8 cellular contexts compared by ENCODE assay signal in genomic region chr6:79947191-79948173, GRCh38. TPM values are rescaled to one million over a fixed set of nuclear protein-coding genes. Genes with fewer than 3 reads are reported as not detected.
DNase-seq lines count a peak whose midpoint lies in the region; ATAC-seq, FAIRE-seq and TF ChIP-seq lines count a peak whose summit lies in the region.

Gene ELOVL4, minus strand, starts transcription at chr6:79947553. Its CDS starts 274 bp downstream, at chr6:79947279.

- no peaks in the 10 kb centered on the region; the same call in 1 of the 2 replicates for H3K79me1 ChIP-seq in H1 (ENCODE audit: low read depth, low read length)
- H3K79me1 ChIP-seq in mesendoderm (ENCODE audit: low read length) = no peaks in the 10 kb centered on the region

- H3K23ac ChIP-seq in H1 (ENCODE audit: insufficient read length) = no peak within 1 kb of the TSS
- no peak within 1 kb of the TSS for H3K23ac ChIP-seq in mesendoderm (ENCODE audit: low read length)

- H3K4me2 ChIP-seq in H1 (ENCODE audit: insufficient read depth in 1 of 2, low read depth in 2 of 2, low read length in 2 of 2) (peak within 1 kb of the TSS; percentile 77 to 94), mesendoderm (ENCODE audit: low read length) (peak within 1 kb of the TSS; percentile 86)

- H2BK15ac ChIP-seq in H1 (ENCODE audit: low read length) = peak within 1 kb of the TSS; percentile 34; the same call in 1 of the 2 replicates
- H2BK15ac ChIP-seq in mesendoderm (replicated peaks; ENCODE audit: low read depth) = no peak within 1 kb of the TSS

- no peak within 1 kb of the TSS for H2BK12ac ChIP-seq in H1 (ENCODE audit: low read depth, low read length)

- H2BK20ac ChIP-seq in H1 (ENCODE audit: low read length) = no peak within 1 kb of the TSS

- no peaks in the 10 kb centered on the region for H3K9me3 ChIP-seq in H1 (ENCODE audit: insufficient read depth in 2 of 2, low read depth in 1 of 2, low read length in 1 of 2)

- CTCF ChIA-PET in H1 (lab: Charles Lee; ENCODE audit: partially characterized antibody) = interaction anchor here (0.8 to 2.9 kb wide), 17 partner anchors 9 to 934 kb away, joined by 3 to 23 read pairs (median 5); no protein-coding TSS in a partner anchor

- POLR2A ChIA-PET in H1 (lab: Charles Lee; ENCODE audit: partially characterized antibody) = interaction anchor here (0.7 to 1.7 kb wide), 6 partner anchors 14 to 159 kb away, joined by 3 to 12 read pairs (median 6); partner anchors contain the start of genes BCKDHB and TTK

- H2BK120ac ChIP-seq in H1 (replicated peaks; ENCODE audit: low read depth, low read length) (no peak within 1 kb of the TSS), mesendoderm (ENCODE audit: low read depth, low read length) (no peak within 1 kb of the TSS)

- H4K8ac ChIP-seq in H1 (ENCODE audit: extremely low read depth, insufficient read depth, low read length) (peak within 1 kb of the TSS; percentile 38; the same call in 1 of the 2 replicates), mesendoderm (ENCODE audit: low read depth, low read length) (no peak within 1 kb of the TSS)

- peak; percentile 72 to 84 for TF ChIP-seq POLR2A in H1 (IDR thresholded peaks at IDR 0.05; ENCODE audit: control extremely low read depth in 1 of 2, low read depth in 2 of 2, low read length in 2 of 2)

- H2AK5ac ChIP-seq in H1 (ENCODE audit: low read depth, low read length) (no peak within 1 kb of the TSS; the same call in 1 of the 2 replicates), mesendoderm (ENCODE audit: low read length) (no peak within 1 kb of the TSS)

- H3K79me2 ChIP-seq in H1 (ENCODE audit: control insufficient read depth in 1 of 2, insufficient read depth in 2 of 2, low read length in 2 of 2) (peaks cover 0 to 28% of the 10 kb centered on the region in 2 experiments; a peak in 2 of 4 replicates), mesendoderm (ENCODE audit: control insufficient read depth, insufficient read depth, low read length) (no peaks in the 10 kb centered on the region)

- H3K4me1 ChIP-seq in H1 (replicated peaks in 1 of 4; ENCODE audit: control insufficient read depth in 3 of 4, insufficient read depth in 4 of 4, low read length in 3 of 4) = peaks cover 4 to 13% (median 8%) of the 10 kb centered on the region in 4 experiments; a peak in 6 of 7 replicates
- peaks cover 6% of the 10 kb centered on the region for H3K4me1 ChIP-seq in mesendoderm (ENCODE audit: control insufficient read depth, low read depth, low read length)

- H3K4me3 ChIP-seq in GM06990 (replicated peaks; ENCODE audit: low read depth, low read length) = peak within 1 kb of the TSS; percentile 58
- peak within 1 kb of the TSS; percentile 66 to 85 (median 80) for H3K4me3 ChIP-seq in H1 (ENCODE audit: extremely low read depth in 1 of 4, insufficient read depth in 2 of 4, low read depth in 3 of 4, low read length in 4 of 4)
- peak within 1 kb of the TSS; percentile 47 for H3K4me3 ChIP-seq in mesendoderm (ENCODE audit: low read length)

- 0 out of 2 replicates have a peak within 1 kb of the TSS, but pooled peaks have one; percentile 35 for H2BK5ac ChIP-seq in H1 (ENCODE audit: low read depth, low read length)
- no peak within 1 kb of the TSS for H2BK5ac ChIP-seq in mesendoderm (ENCODE audit: low read length)

- H3K36me3 ChIP-seq in GM06990 (ENCODE audit: control insufficient read depth, insufficient read depth, low read length) (no peaks in the 10 kb centered on the region), H1 (ENCODE audit: control insufficient read depth in 2 of 4, insufficient read depth in 4 of 4, low read length in 3 of 4) (no peaks in the 10 kb centered on the region), mesendoderm (ENCODE audit: control insufficient read depth, insufficient read depth, low read length) (no peaks in the 10 kb centered on the region)

- H3K9ac ChIP-seq in H1 (replicated peaks in 1 of 4; ENCODE audit: extremely low read depth in 1 of 4, low read depth in 3 of 4, low read length in 3 of 4) (peak within 1 kb of the TSS; percentile 31 to 64 (median 46); a peak in 6 of 7 replicates), mesendoderm (ENCODE audit: low read length) (peak within 1 kb of the TSS; percentile 62)

- H3K27ac ChIP-seq in H1 (ENCODE audit: low read depth, low read length) = no peak within 1 kb of the TSS
- no peak within 1 kb of the TSS for H3K27ac ChIP-seq in mesendoderm (ENCODE audit: low read depth, low read length)

- ATAC-seq in HG02970 (IDR thresholded peaks at IDR 0.05; ENCODE audit: low FRiP score, unreplicated experiment) (peak; percentile 53), GM21737 (IDR thresholded peaks at IDR 0.05; ENCODE audit: unreplicated experiment) (no peak)

- TF ChIP-seq CTCF in GM06990 (IDR thresholded peaks at IDR 0.05; ENCODE audit: insufficient read depth, low read length, poor library complexity, severe bottlenecking) (no peak), H1 (IDR thresholded peaks at IDR 0.05; ENCODE audit: control extremely low read depth in 1 of 3, insufficient read depth in 1 of 3, low read depth in 1 of 3, low read length in 3 of 3) (0 out of 4 replicates have a peak, but pooled peaks of 1 of the 3 experiments have one; percentile 1)

- H4K5ac ChIP-seq in H1 (ENCODE audit: insufficient read length, low read depth, low read length) (no peak within 1 kb of the TSS), mesendoderm (ENCODE audit: low read length) (peak within 1 kb of the TSS; percentile 64)

- peak; percentile 81 for FAIRE-seq in H1 (lab: Jason Lieb, UNC)

- no peak within 1 kb of the TSS for H4K91ac ChIP-seq in H1 (replicated peaks; ENCODE audit: insufficient read length, low read length)

- no peak for TF ChIP-seq RAD21 in H1 (IDR thresholded peaks at IDR 0.05 in 1 of 2, conservative IDR thresholded peaks at IDR 0.05 in 1 of 2; ENCODE audit: low read depth in 2 of 2, low read length in 2 of 2)

- H2AFZ ChIP-seq in H1 (ENCODE audit: low read length) = peak within 1 kb of the TSS; percentile 93

- H3K56ac ChIP-seq in H1 (replicated peaks; ENCODE audit: insufficient read length, low read depth, low read length) (no peak within 1 kb of the TSS), mesendoderm (ENCODE audit: low read length) (peak within 1 kb of the TSS; percentile 81)

- peaks cover 0 to 4% of the 10 kb centered on the region in 2 experiments for H4K20me1 ChIP-seq in H1 (replicated peaks in 1 of 2; ENCODE audit: control insufficient read depth in 1 of 2, insufficient read depth in 2 of 2, low read length in 2 of 2)

- peaks cover 2% of the 10 kb centered on the region; the same call in 1 of the 2 replicates for H3K27me3 ChIP-seq in GM06990 (replicated peaks; ENCODE audit: control insufficient read depth, insufficient read depth, low read length)
- H3K27me3 ChIP-seq in H1 (replicated peaks in 1 of 4; ENCODE audit: control insufficient read depth in 3 of 4, extremely low read depth in 1 of 4, insufficient read depth in 3 of 4, low read length in 3 of 4) = no peaks in the 10 kb centered on the region; a peak in 2 of 7 replicates
- no peaks in the 10 kb centered on the region for H3K27me3 ChIP-seq in mesendoderm (ENCODE audit: insufficient read depth, low read length, poor library complexity)

- H3K23me2 ChIP-seq in H1 (ENCODE audit: low read depth, low read length) = peaks cover 15% of the 10 kb centered on the region

- DNase-seq in GM06990 (ENCODE audit: extremely low read depth, insufficient read length) (peak; percentile 48), NCI-H2227 treated with DMSO at 0.1 percent for 48 hours (lab: John Stamatoyannopoulos, UW) (peak; percentile 75), H1 (ENCODE audit: low read depth in 1 of 2, low spot score in 2 of 2) (peak; percentile 79 to 82), mesendoderm (peak; percentile 91)
- peak; percentile 86 for DNase-seq in activated CD8-positive, alpha-beta memory T cell treated with anti-CD3 and anti-CD28 coated beads for 24 hours
- peak; percentile 26 for DNase-seq in stimulated activated CD8-positive, alpha-beta memory T cell treated with anti-CD3 and anti-CD28 coated beads, Interleukin-12 subunit alpha, Interleukin-12 subunit beta, amount 100 ng/mL, for 24 hours (ENCODE audit: extremely low read depth)

- H3K18ac ChIP-seq in H1 (ENCODE audit: extremely low read depth, low read length) (peak within 1 kb of the TSS; percentile 73; the same call in 1 of the 2 replicates), mesendoderm (ENCODE audit: low read length) (no peak within 1 kb of the TSS)

- 2% methylated on average over 52 of the region's 84 CpGs; no CpG with 5 or more reads in 1 of the 2 experiments for WGBS in H1 (ENCODE audit: extremely low coverage in 1 of 2, insufficient coverage in 1 of 2, insufficient read length in 1 of 2, insufficient replicate concordance in 2 of 2, low coverage in 1 of 2, low lambda C conversion rate in 2 of 2, missing lambda C conversion rate in 1 of 2), 2 experiments
- no CpG with 5 or more reads among the region's 84 CpGs for WGBS in mesendoderm (ENCODE audit: extremely low coverage, insufficient coverage, low lambda C conversion rate)

- TF ChIP-seq EP300 in H1 (IDR thresholded peaks at IDR 0.05; ENCODE audit: borderline replicate concordance in 1 of 2, low read depth in 2 of 2, low read length in 2 of 2) = no peak

- H3K14ac ChIP-seq in H1 (ENCODE audit: insufficient read length) = no peak within 1 kb of the TSS

- H3K4ac ChIP-seq in H1 (replicated peaks; ENCODE audit: insufficient read length, low read depth, low read length) (no peak within 1 kb of the TSS), mesendoderm (ENCODE audit: low read depth, low read length) (no peak within 1 kb of the TSS)

TF ChIP-seq in H1, 55 proteins besides CTCF, POLR2A, EP300 and RAD21 (continues in another document):
- TF ChIP-seq CREB1 (IDR thresholded peaks at IDR 0.05) (peak; percentile 89), CEBPB (IDR thresholded peaks at IDR 0.05; ENCODE audit: low read depth, low read length) (no peak), MAX (IDR thresholded peaks at IDR 0.05) (peak; percentile 93), MAFK (IDR thresholded peaks at IDR 0.05; ENCODE audit: low read depth, low read length) (no peak), KDM4A (IDR thresholded peaks at IDR 0.05; ENCODE audit: low read depth, low read length, severe bottlenecking) (peak; percentile 96), SIRT6 (IDR thresholded peaks at IDR 0.05; ENCODE audit: low read length) (no peak)

RNA-seq across cellular contexts. Expression of gene ELOVL4, which starts in this region (rescaled TPM):
- total RNA-seq in H1 (2021; fragmentation: NEBNext Ultra II Directional; extraction: Animal tissue kit (Norgen Biotek cat#: 25700)) = 15.0 and 15.1 TPM in 2 replicates
- polyA plus RNA-seq in H1 (2011; rRNA removed) = 1.8 and 2.0 TPM in 2 replicates
- 3.0 TPM for polyA plus RNA-seq in H1 (2011; cell fraction: cytosol; rRNA removed)
- polyA plus RNA-seq in H1 (2011; cell fraction: nucleus; rRNA removed) = 1.1 TPM
- 4.6 to 10.6 TPM (median 5.9 TPM) in 4 replicates for polyA plus RNA-seq in H1 (2012, experiment 1 of 2)
- polyA plus RNA-seq in H1 (2012, experiment 2 of 2) = 2.0 TPM
- 15.3 TPM for polyA plus RNA-seq in H1 (2013, experiment 1 of 2)
- polyA plus RNA-seq in H1 (2013, experiment 2 of 2) = 17.1 TPM
- 3.2 and 3.8 TPM in 2 replicates for polyA minus RNA-seq in H1 (2011; rRNA and poly(A)+ RNA removed)
- polyA minus RNA-seq in H1 (2011; cell fraction: cytosol; rRNA and poly(A)+ RNA removed) = 6.2 TPM
- 3.4 TPM for polyA minus RNA-seq in H1 (2011; cell fraction: nucleus; rRNA and poly(A)+ RNA removed)
- polyA plus RNA-seq in mesendoderm (2013, experiment 1 of 2) = 4.4 TPM
- 4.7 TPM for polyA plus RNA-seq in mesendoderm (2013, experiment 2 of 2)

Comparison
In these comparisons a context has a peak if more than half of its experiments do, and no peak if none do; other contexts are left out.
1. DNase-seq: peak in every context shown above with its lines; median percentile 91 in mesendoderm; 86 in activated CD8-positive, alpha-beta memory T cell treated with anti-CD3 and anti-CD28 coated beads for 24 hours; 80 in H1; 75 in NCI-H2227 treated with DMSO at 0.1 percent for 48 hours; 48 in GM06990; 26 in stimulated activated CD8-positive, alpha-beta memory T cell treated with anti-CD3 and anti-CD28 coated beads, Interleukin-12 subunit alpha, Interleukin-12 subunit beta, amount 100 ng/mL, for 24 hours.